Comparison of ENCODE assay signal across 9 cellular contexts in the genomic region with DNA sequence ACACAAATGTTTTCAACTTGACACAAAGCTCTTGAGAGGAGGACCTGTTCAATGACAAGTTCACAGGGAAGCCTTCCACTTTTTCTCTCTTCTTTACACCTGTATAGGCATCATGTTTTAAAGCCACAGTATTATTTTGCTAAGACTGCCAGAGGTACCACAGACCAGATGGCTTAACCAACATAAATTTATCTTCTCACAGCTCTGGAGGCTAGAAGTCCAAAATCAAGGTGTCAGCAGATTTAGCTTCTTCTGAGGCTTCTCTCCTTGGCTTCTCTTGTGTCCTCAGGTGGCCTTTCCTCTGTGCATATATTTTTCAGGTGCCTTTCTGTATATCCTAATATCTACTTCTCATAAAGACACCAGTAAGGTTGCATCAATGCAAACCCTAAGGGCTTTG.
"Had no signal": no experiment of that assay in that cellular context is flagged by ENCODE, and none has a peak within 500 bp of the region (broad histone marks: within the 10 kb centered on the region; RNA-seq: fewer than 3 reads in every experiment).

No MANE protein-coding gene starts in this region.

- ATAC-seq: HCT116, K562 had no signal

- H3K4me3 ChIP-seq: GM23248, HAP-1, K562 had no signal

- H3K36me3 ChIP-seq: HAP-1 had no signal

- H3K9ac ChIP-seq: GM23248 had no signal

- H3K4me1 ChIP-seq: HAP-1 had no signal

- H3K9me3 ChIP-seq: HAP-1 had no signal

- H2AFZ ChIP-seq: GM23248 had no signal

- DNase-seq: GM23248, GOT3, H7, HFFc6, KG1 had no signal

- H3K27ac ChIP-seq: GM23248 had no signal

- FAIRE-seq: HTR-8/SVneo, K562 had no signal
